ENCODE assay signal across 28 cellular contexts in genomic region chr9:80842383-80842782, GRCh38.
DNase-seq lines count a peak whose midpoint lies in the region; ATAC-seq, FAIRE-seq and TF ChIP-seq lines count a peak whose summit lies in the region.
"Had no signal": no experiment of that assay in that cellular context is flagged by ENCODE, and none has a peak within 500 bp of the region (broad histone marks: within the 10 kb centered on the region; RNA-seq: fewer than 3 reads in every experiment).

No MANE protein-coding gene starts in this region.

- WGBS in HepG2 (ENCODE audit: low lambda C conversion rate), result 8% methylated on average over 6 of the region's 6 CpGs
- WGBS in right lobe of liver (ENCODE audit: insufficient coverage, low coverage, low lambda C conversion rate, missing lambda C conversion rate), result 40% methylated on average over 6 of the region's 6 CpGs

- no peak overlapping the region for H3K9ac ChIP-seq in HepG2 (ENCODE audit: insufficient read depth, low read depth, low read length)
- H3K9ac ChIP-seq: KMS-11 had no signal

- H3K27me3 Mint-ChIP-seq in nephron (ENCODE audit: low read depth), result no peaks in the 10 kb centered on the region
- H3K27me3 Mint-ChIP-seq: activated CD4-positive, alpha-beta T cell treated with anti-CD3 and anti-CD28 coated beads for 36 hours; activated naive CD8-positive, alpha-beta T cell; CD8-positive, alpha-beta memory T cell had no signal

- no peaks in the 10 kb centered on the region for H3K79me2 ChIP-seq in HepG2 (ENCODE audit: insufficient read depth, low read length)
- H3K79me2 ChIP-seq: hepatocyte had no signal

- in situ Hi-C loops in HepG2 (cut with HindIII; ENCODE audit: extremely low pct_ligation_motif_present, low pct_unique_long_range_greater_than_20kb), result no loop called here

- H3K27me3 ChIP-seq in HepG2 (ENCODE audit: control insufficient read depth in 1 of 2, insufficient read depth in 2 of 2, low read length in 2 of 2) (no peaks in the 10 kb centered on the region), right lobe of liver (no peaks in the 10 kb centered on the region), uterus (no peaks in the 10 kb centered on the region)
- H3K27me3 ChIP-seq: BE2C, hepatocyte, tibial nerve had no signal

- ATAC-seq in HepG2, result no peak
- no peak for ATAC-seq in right lobe of liver
- no peak for ATAC-seq in HG03342 (IDR thresholded peaks at IDR 0.05; ENCODE audit: unreplicated experiment)
- ATAC-seq: activated CD4-positive, alpha-beta T cell treated with anti-CD3 and anti-CD28 coated beads for 36 hours; left colon; PC-3 had no signal

- H3K4me1 ChIP-seq in HepG2 (ENCODE audit: insufficient read depth, low read length) (no peaks in the 10 kb centered on the region), right lobe of liver (no peaks in the 10 kb centered on the region), uterus (no peaks in the 10 kb centered on the region)
- H3K4me1 ChIP-seq: BE2C had no signal

- H3K4me1 Mint-ChIP-seq in nephron, result peaks cover 13% of the 10 kb centered on the region
- H3K4me1 Mint-ChIP-seq: activated CD4-positive, alpha-beta T cell treated with anti-CD3 and anti-CD28 coated beads for 36 hours; CD8-positive, alpha-beta memory T cell had no signal

- H3K4me3 ChIP-seq in HepG2 (replicated peaks in 1 of 3; ENCODE audit: insufficient read depth in 1 of 3, low read depth in 2 of 3, low read length in 3 of 3) (no peak overlapping the region), right lobe of liver (no peak overlapping the region), choroid plexus epithelial cell (ENCODE audit: low read depth, low read length) (no peak overlapping the region), uterus (no peak overlapping the region)
- H3K4me3 ChIP-seq: hepatocyte, smooth muscle cell, tibial nerve had no signal

- TF ChIP-seq CTCF in HepG2 (CRISPR knock-in tag; IDR thresholded peaks at IDR 0.05), result no peak
- TF ChIP-seq CTCF in right lobe of liver (IDR thresholded peaks at IDR 0.05), result no peak
- no peak for TF ChIP-seq CTCF in choroid plexus epithelial cell (conservative IDR thresholded peaks at IDR 0.05; ENCODE audit: low read depth, low read length)
- TF ChIP-seq CTCF in nephron (IDR thresholded peaks at IDR 0.05; ENCODE audit: unreplicated experiment in 3 of 3), result no peak
- no peak for TF ChIP-seq CTCF in uterus (IDR thresholded peaks at IDR 0.05)

- TF ChIP-seq EP300 in HepG2 (IDR thresholded peaks at IDR 0.05; ENCODE audit: low read depth in 2 of 2, low read length in 2 of 2), result no peak
- no peak for TF ChIP-seq EP300 in HepG2 (CRISPR knock-in tag; IDR thresholded peaks at IDR 0.05; ENCODE audit: borderline replicate concordance)

- peak overlapping the region in 1 of 3 experiments; percentile 47 for H3K4me3 Mint-ChIP-seq in nephron
- H3K4me3 Mint-ChIP-seq: activated CD4-positive, alpha-beta T cell treated with anti-CD3 and anti-CD28 coated beads for 36 hours; activated naive CD8-positive, alpha-beta T cell; CD8-positive, alpha-beta memory T cell had no signal

- POLR2A ChIA-PET in HepG2 (lab: Yijun Ruan, JAX), result no interaction called here

- FAIRE-seq in HepG2 (lab: Jason Lieb, UNC), result no peak

- no peak for TF ChIP-seq POLR2A in HepG2 (IDR thresholded peaks at IDR 0.05; ENCODE audit: insufficient read depth in 1 of 2, low read depth in 2 of 2, low read length in 2 of 2)
- no peak for TF ChIP-seq POLR2A in right lobe of liver (IDR thresholded peaks at IDR 0.05)
- no peak for TF ChIP-seq POLR2A in uterus (IDR thresholded peaks at IDR 0.05)

- H4K20me1 ChIP-seq in HepG2 (ENCODE audit: insufficient read depth, low read length), result no peaks in the 10 kb centered on the region

- H3K36me3 ChIP-seq in HepG2 (replicated peaks in 1 of 2; ENCODE audit: control insufficient read depth in 1 of 2, insufficient read depth in 2 of 2, low read length in 2 of 2), result no peaks in the 10 kb centered on the region
- no peaks in the 10 kb centered on the region for H3K36me3 ChIP-seq in right lobe of liver
- H3K36me3 ChIP-seq in uterus, result no peaks in the 10 kb centered on the region
- H3K36me3 ChIP-seq: BE2C, tibial nerve had no signal

- H3K27ac ChIP-seq in HepG2 (ENCODE audit: extremely low read length, insufficient read depth, low read length), result no peak overlapping the region
- H3K27ac ChIP-seq in right lobe of liver, result no peak overlapping the region
- H3K27ac ChIP-seq in uterus, result no peak overlapping the region
- H3K27ac ChIP-seq: epithelial cell of prostate, hepatocyte, KMS-11 had no signal

- no peaks in the 10 kb centered on the region for H3K36me3 Mint-ChIP-seq in nephron (ENCODE audit: low read depth)
- H3K36me3 Mint-ChIP-seq: activated naive CD8-positive, alpha-beta T cell; CD8-positive, alpha-beta memory T cell had no signal

- peak overlapping the region; percentile 55 to 89 (median 82) for H3K27ac Mint-ChIP-seq in nephron
- H3K27ac Mint-ChIP-seq: activated CD4-positive, alpha-beta T cell treated with anti-CD3 and anti-CD28 coated beads for 36 hours; activated naive CD8-positive, alpha-beta T cell; CD8-positive, alpha-beta memory T cell had no signal

- intact Hi-C loops in HepG2 (cut with micrococcal nuclease; ENCODE audit: unreplicated experiment), result no loop called here
- intact Hi-C loops in right lobe of liver (cut with DNase I), result no loop called here
- intact Hi-C loops in uterus (cut with DNase I; ENCODE audit: low total_unique reads), result no loop called here

- CTCF ChIA-PET in HepG2 (lab: Yijun Ruan, JAX; ENCODE audit: low intra/inter-chr PET ratio, low total read pairs), result no interaction called here

- no TSS peak for BruUV-seq in HepG2 (replicated peaks; lab: Mats Ljungman, UMichigan)

- H3K9me3 ChIP-seq in HepG2 (ENCODE audit: low read length), result no peaks in the 10 kb centered on the region
- no peaks in the 10 kb centered on the region for H3K9me3 ChIP-seq in right lobe of liver
- no peaks in the 10 kb centered on the region for H3K9me3 ChIP-seq in uterus
- H3K9me3 ChIP-seq: BE2C, tibial nerve had no signal

- TF ChIP-seq RAD21 in HepG2 (CRISPR knock-in tag; IDR thresholded peaks at IDR 0.05), result no peak

- no peak overlapping the region for H3K4me2 ChIP-seq in HepG2 (ENCODE audit: low read depth, low read length)
- H3K4me2 ChIP-seq: hepatocyte, KMS-11, smooth muscle cell had no signal

- no peaks in the 10 kb centered on the region for H3K9me3 Mint-ChIP-seq in nephron

- no peak for DNase-seq in HepG2 (ENCODE audit: low spot score)
- no peak for DNase-seq in right lobe of liver
- DNase-seq in choroid plexus epithelial cell (ENCODE audit: low read depth), result peak; percentile 52
- peak; percentile 13 to 18 for DNase-seq in uterus
- DNase-seq in KG1 (lab: John Stamatoyannopoulos, UW), result no peak
- no peak for DNase-seq in NCI-H146 (lab: John Stamatoyannopoulos, UW)
- DNase-seq: activated CD4-positive, alpha-beta T cell treated with anti-CD3 and anti-CD28 coated beads for 36 hours; activated T-cell treated with anti-CD3 and anti-CD28 coated beads for 4 hours; anterior cingulate cortex; BE2C; CD8-positive, alpha-beta memory T cell; DMS53; foreskin melanocyte; left colon; mesenchymal stem cell; NCI-H1694; NCI-H2171; NCI-H510A treated with DMSO at 0.1 percent for 48 hours; PC-3; T-helper 2 cell had no signal

- no peak overlapping the region for H2AFZ ChIP-seq in HepG2 (ENCODE audit: low read length)
- H2AFZ ChIP-seq: hepatocyte had no signal

TF ChIP-seq in HepG2, 621 proteins besides CTCF, POLR2A, EP300 and RAD21:
- TF ChIP-seq BHLHE40 (IDR thresholded peaks at IDR 0.05; ENCODE audit: low read length) (peak; percentile 54; the same call in 1 of the 2 replicates), JARID2 (CRISPR knock-in tag; IDR thresholded peaks at IDR 0.05; ENCODE audit: insufficient replicate concordance) (no peak), GRHL1 (CRISPR knock-in tag; conservative IDR thresholded peaks at IDR 0.05) (no peak)

Comparison
In these comparisons a context has a peak if more than half of its experiments do, and no peak if none do; other contexts are left out.
1. DNase-seq: peak in choroid plexus epithelial cell (single experiment) and uterus (2 of 2); none in HepG2 (single experiment), right lobe of liver (0 of 3), KG1 (single experiment) and NCI-H146 (single experiment).